ENCODE assay signal across 10 cellular contexts in genomic region chr11:68870470-68870869, GRCh38. TPM values are rescaled to one million over a fixed set of nuclear protein-coding genes. Genes with fewer than 3 reads are reported as not detected.
A peak's percentile ranks its signal among the peaks of the same experiment; 100 is the strongest.
DNase-seq lines count a peak whose midpoint lies in the region; ATAC-seq, FAIRE-seq and TF ChIP-seq lines count a peak whose summit lies in the region.
"Had no signal": no experiment of that assay in that cellular context is flagged by ENCODE, and none has a peak within 500 bp of the region (broad histone marks: within the 10 kb centered on the region; RNA-seq: fewer than 3 reads in every experiment).

No MANE protein-coding gene starts in this region.

- peaks cover 14% of the 10 kb centered on the region for H3K4me1 Mint-ChIP-seq in activated T-cell treated with anti-CD3 and anti-CD28 coated beads, Interleukin-2, amount 50 U/mL, for 24 hours (ENCODE audit: low read depth)
- H3K4me1 Mint-ChIP-seq in activated naive CD8-positive, alpha-beta T cell treated with anti-CD3 and anti-CD28 coated beads, Interleukin-2, amount 10 ng/mL, durations not matched to agents 7 days and 5 days, result peaks cover 16% of the 10 kb centered on the region

- TF ChIP-seq RAD21 in liver (IDR thresholded peaks at IDR 0.05), result peak in 1 of 2 donors; percentile 33

- H3K4me3 ChIP-seq in liver (ENCODE audit: low read depth in 1 of 3, low read length in 3 of 3) (peak overlapping the region in 2 of 3 donors; percentile 36 to 38), tibial nerve (peak overlapping the region; percentile 33 to 53 (median 38))

- H3K9me3 ChIP-seq in liver (ENCODE audit: control insufficient read depth in 4 of 4, low read length in 3 of 4) (no peaks in the 10 kb centered on the region), tibial nerve (no peaks in the 10 kb centered on the region)

- H3K4me1 ChIP-seq in liver (ENCODE audit: control insufficient read depth in 4 of 4, insufficient read depth in 4 of 4, low read length in 3 of 4) (peaks cover 0 to 5% (median 2%) of the 10 kb centered on the region in 4 donors), tibial nerve (peaks cover 0 to 16% (median 0%) of the 10 kb centered on the region in 4 donors)

- TF ChIP-seq POLR2A in tibial nerve (IDR thresholded peaks at IDR 0.05), result no peak

- no peaks in the 10 kb centered on the region for H3K9me3 Mint-ChIP-seq in activated T-cell treated with anti-CD3 and anti-CD28 coated beads, Interleukin-2, amount 50 U/mL, for 24 hours
- H3K9me3 Mint-ChIP-seq in activated naive CD8-positive, alpha-beta T cell treated with anti-CD3 and anti-CD28 coated beads, Interleukin-2, amount 10 ng/mL, durations not matched to agents 7 days and 5 days, result no peaks in the 10 kb centered on the region

- H3K27ac ChIP-seq in liver (ENCODE audit: low read depth in 1 of 2, low read length in 2 of 2) (no peak overlapping the region), tibial nerve (peak overlapping the region in 1 of 4 donors; percentile 15)

- no peak overlapping the region for H3K27ac Mint-ChIP-seq in activated T-cell treated with anti-CD3 and anti-CD28 coated beads, Interleukin-2, amount 50 U/mL, for 24 hours
- H3K27ac Mint-ChIP-seq in activated naive CD8-positive, alpha-beta T cell treated with anti-CD3 and anti-CD28 coated beads, Interleukin-2, amount 10 ng/mL, durations not matched to agents 7 days and 5 days, result no peak overlapping the region

- H3K36me3 ChIP-seq in liver (ENCODE audit: control insufficient read depth in 4 of 4, insufficient read depth in 3 of 4, low read depth in 1 of 4, low read length in 3 of 4) (no peaks in the 10 kb centered on the region), tibial nerve (peaks cover 0 to under 1% (median 0%) of the 10 kb centered on the region in 3 donors)

- no peak for TF ChIP-seq EP300 in tibial nerve (IDR thresholded peaks at IDR 0.05)

- H3K27me3 Mint-ChIP-seq in activated T-cell treated with anti-CD3 and anti-CD28 coated beads, Interleukin-2, amount 50 U/mL, for 24 hours, result peaks cover 33% of the 10 kb centered on the region
- peaks cover 21% of the 10 kb centered on the region for H3K27me3 Mint-ChIP-seq in activated naive CD8-positive, alpha-beta T cell treated with anti-CD3 and anti-CD28 coated beads, Interleukin-2, amount 10 ng/mL, durations not matched to agents 7 days and 5 days

- POLR2A ChIA-PET in activated naive CD8-positive, alpha-beta T cell treated with anti-CD3 and anti-CD28 coated beads, Interleukin-2, amount 10 ng/mL, durations not matched to agents 7 days and 5 days (lab: Charles Lee), result no interaction called here

- no peak for TF ChIP-seq CTCF in liver (IDR thresholded peaks at IDR 0.05; ENCODE audit: low read depth, low read length, missing input control)
- TF ChIP-seq CTCF in tibial nerve (IDR thresholded peaks at IDR 0.05), result no peak

- H3K36me3 Mint-ChIP-seq in activated T-cell treated with anti-CD3 and anti-CD28 coated beads, Interleukin-2, amount 50 U/mL, for 24 hours (ENCODE audit: low read depth), result no peaks in the 10 kb centered on the region
- H3K36me3 Mint-ChIP-seq in activated naive CD8-positive, alpha-beta T cell treated with anti-CD3 and anti-CD28 coated beads, Interleukin-2, amount 10 ng/mL, durations not matched to agents 7 days and 5 days, result no peaks in the 10 kb centered on the region

- no peak for ATAC-seq in activated naive CD8-positive, alpha-beta T cell treated with anti-CD3 and anti-CD28 coated beads, Interleukin-2, amount 10 ng/mL, durations not matched to agents 7 days and 5 days (ENCODE audit: low read depth)
- ATAC-seq in GM19023 (IDR thresholded peaks at IDR 0.05; ENCODE audit: unreplicated experiment) (no peak), GM21423 (IDR thresholded peaks at IDR 0.05; ENCODE audit: unreplicated experiment) (no peak)

- no peak overlapping the region for H3K9ac ChIP-seq in liver (ENCODE audit: low read depth in 1 of 2, low read length in 2 of 2)

- DNase-seq in activated T-cell treated with anti-CD3 and anti-CD28 coated beads, Interleukin-2, amount 50 U/mL, for 24 hours, result no peak
- no peak for DNase-seq in activated T-cell treated with anti-CD3 and anti-CD28 coated beads for 4 hours
- DNase-seq in activated naive CD8-positive, alpha-beta T cell treated with anti-CD3 and anti-CD28 coated beads, Interleukin-2, amount 10 ng/mL, durations not matched to agents 7 days and 5 days, result no peak
- DNase-seq in tibial nerve (ENCODE audit: low spot score in 2 of 2), result no peak
- no peak for DNase-seq in frontal cortex (ENCODE audit: low spot score in 2 of 2)
- DNase-seq: activated CD4-positive, alpha-beta T cell treated with anti-CD3 and anti-CD28 coated beads for 1 hour had no signal

- WGBS in liver, result 50% methylated on average over 9 of the region's 9 CpGs
- 36 to 60% methylated on average over 9 of the region's 9 CpGs for WGBS in tibial nerve, 2 donors

- no peaks in the 10 kb centered on the region for H3K27me3 ChIP-seq in liver (ENCODE audit: control insufficient read depth in 4 of 4, insufficient read depth in 4 of 4, low read length in 3 of 4)
- H3K27me3 ChIP-seq in tibial nerve, result no peaks in the 10 kb centered on the region

- no peak for FAIRE-seq in frontal cortex (lab: Jason Lieb, UNC)
- FAIRE-seq: G401.6 had no signal

- peak overlapping the region; percentile 72 for H3K4me3 Mint-ChIP-seq in activated T-cell treated with anti-CD3 and anti-CD28 coated beads, Interleukin-2, amount 50 U/mL, for 24 hours
- peak overlapping the region; percentile 84 for H3K4me3 Mint-ChIP-seq in activated naive CD8-positive, alpha-beta T cell treated with anti-CD3 and anti-CD28 coated beads, Interleukin-2, amount 10 ng/mL, durations not matched to agents 7 days and 5 days

TF ChIP-seq in liver, 16 proteins besides CTCF, POLR2A, EP300 and RAD21 (continues in another document):
- TF ChIP-seq RXRA (IDR thresholded peaks at IDR 0.05), result no peak
- TF ChIP-seq EGR1 (IDR thresholded peaks at IDR 0.05; ENCODE audit: low read depth in 2 of 2), result no peak
- TF ChIP-seq NR2F2 (IDR thresholded peaks at IDR 0.05), result no peak
- no peak for TF ChIP-seq FOXA1 (IDR thresholded peaks at IDR 0.05)
- no peak for TF ChIP-seq MAX (IDR thresholded peaks at IDR 0.05)
- no peak for TF ChIP-seq SP1 (IDR thresholded peaks at IDR 0.05)
- no peak for TF ChIP-seq ZBTB33 (IDR thresholded peaks at IDR 0.05)
- TF ChIP-seq HNF4G (IDR thresholded peaks at IDR 0.05), result no peak
- no peak for TF ChIP-seq ATF3 (IDR thresholded peaks at IDR 0.05)
- no peak for TF ChIP-seq FOXA2 (IDR thresholded peaks at IDR 0.05)
- no peak for TF ChIP-seq YY1 (IDR thresholded peaks at IDR 0.05)

RNA-seq across cellular contexts. Expression of gene CPT1A, which starts 28.8 kb away (rescaled TPM):
- 10 to 100 TPM; 47.1 to 52.2 TPM for total RNA-seq in activated naive CD8-positive, alpha-beta T cell treated with anti-CD3 and anti-CD28 coated beads, Interleukin-2, amount 10 ng/mL, durations not matched to agents 7 days and 5 days
- 100 to 1,000 TPM in 1 of 2 donors, 10 to 100 TPM in 1; 48.0 to 232 TPM for total RNA-seq in liver
- polyA plus RNA-seq in liver, result 10 to 100 TPM; 17.2 to 73.9 TPM
- 10 to 100 TPM; 32.9 to 84.9 (median 49.2) TPM for total RNA-seq in tibial nerve
- 4.5 TPM for total RNA-seq in frontal cortex

RNA-seq across cellular contexts. Expression of gene MRPL21, which starts 33.2 kb away (rescaled TPM):
- total RNA-seq in activated naive CD8-positive, alpha-beta T cell treated with anti-CD3 and anti-CD28 coated beads, Interleukin-2, amount 10 ng/mL, durations not matched to agents 7 days and 5 days, result 10 to 100 TPM; 46.9 to 49.3 TPM
- total RNA-seq in liver (10 to 100 TPM; 22.3 to 22.8 TPM), tibial nerve (10 to 100 TPM; 35.9 to 78.0 (median 49.8) TPM), frontal cortex (51.0 TPM)
- 10 to 100 TPM; 48.1 to 76.8 TPM for polyA plus RNA-seq in liver

RNA-seq across cellular contexts. Expression of gene IGHMBP2, which starts 33.2 kb away (rescaled TPM):
- total RNA-seq in activated naive CD8-positive, alpha-beta T cell treated with anti-CD3 and anti-CD28 coated beads, Interleukin-2, amount 10 ng/mL, durations not matched to agents 7 days and 5 days, result 10 to 100 TPM; 29.7 to 32.8 TPM
- total RNA-seq in liver, result 10 to 100 TPM in 1 of 2 donors, 1 to 10 TPM in 1; 6.1 to 14.0 TPM
- 1 to 10 TPM; 5.7 to 7.8 TPM for polyA plus RNA-seq in liver
- total RNA-seq in tibial nerve, result 10 to 100 TPM; 12.9 to 29.4 (median 22.3) TPM
- total RNA-seq in frontal cortex, result 10.2 TPM
